In the genomic region with DNA sequence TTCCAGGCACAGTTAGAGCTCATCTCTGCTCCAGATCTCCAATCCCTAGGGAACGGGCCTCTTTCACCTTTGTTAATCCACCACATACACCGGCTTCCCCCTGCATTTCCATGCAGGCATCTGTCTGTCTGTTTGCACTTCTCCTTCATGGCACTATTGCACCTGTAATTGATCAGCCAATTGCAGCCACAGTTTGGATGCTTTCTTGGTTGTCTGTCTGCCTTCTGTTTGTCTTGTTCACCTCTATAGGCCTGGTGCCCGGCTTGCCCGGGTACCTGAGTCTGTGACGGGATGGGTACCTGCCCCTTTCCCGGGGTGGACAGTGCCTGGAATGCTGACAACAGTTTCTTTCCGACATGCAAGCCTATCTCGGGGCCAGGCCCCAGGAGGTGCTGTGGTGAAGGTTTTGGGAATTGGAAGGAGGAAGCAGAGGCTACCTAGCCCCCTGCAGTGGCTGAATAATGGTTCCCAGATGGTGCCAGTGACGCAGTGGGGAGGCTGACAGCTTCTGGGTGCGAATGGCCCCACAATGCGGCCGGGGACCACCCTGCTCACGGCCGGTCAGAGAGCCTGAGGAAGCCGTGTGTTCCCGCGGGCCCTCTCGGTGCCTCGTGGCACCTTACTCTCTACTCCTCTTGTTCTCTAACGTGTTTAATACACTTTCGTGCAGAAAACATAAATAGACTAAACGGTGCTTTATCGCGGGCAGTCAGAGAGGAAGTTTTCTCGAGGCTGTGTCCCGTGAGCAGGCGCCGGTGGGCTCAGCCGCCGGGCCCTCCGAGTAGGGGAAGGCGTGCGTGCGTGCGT, we compare ENCODE assay signal across 7 cellular contexts. TPM values are rescaled to one million over a fixed set of nuclear protein-coding genes. Genes with fewer than 3 reads are reported as not detected.
DNase-seq lines count a peak whose midpoint lies in the region; ATAC-seq and TF ChIP-seq lines count a peak whose summit lies in the region.

No MANE protein-coding gene starts in this region.

- no peaks in the 10 kb centered on the region for H3K79me1 ChIP-seq in mesenchymal stem cell (replicated peaks; ENCODE audit: low read length, poor library complexity, severe bottlenecking)

- H3K36me3 ChIP-seq in mammary epithelial cell (ENCODE audit: insufficient read depth, low read length) (no peaks in the 10 kb centered on the region), mesenchymal stem cell (ENCODE audit: control insufficient read depth in 1 of 2, insufficient read depth in 2 of 2, low read depth in 1 of 2, low read length in 2 of 2) (no peaks in the 10 kb centered on the region), HAP-1 (replicated peaks) (no peaks in the 10 kb centered on the region)

- H2AK5ac ChIP-seq in mesenchymal stem cell (ENCODE audit: low read length, severe bottlenecking): no peak overlapping the region

- no peaks in the 10 kb centered on the region for H4K20me1 ChIP-seq in mammary epithelial cell (ENCODE audit: insufficient read depth, low read length)

- H3K27ac ChIP-seq in mammary epithelial cell (ENCODE audit: insufficient read depth, low read depth, low read length): no peak overlapping the region
- H3K27ac ChIP-seq in mesenchymal stem cell (ENCODE audit: low read length, poor library complexity, severe bottlenecking): no peak overlapping the region

- H2BK5ac ChIP-seq in mesenchymal stem cell (ENCODE audit: low read depth, low read length, poor library complexity, severe bottlenecking): no peak overlapping the region

- peak overlapping the region in 1 of 2 experiments; percentile 50 for H3K18ac ChIP-seq in mesenchymal stem cell (ENCODE audit: low read depth in 1 of 2, low read length in 2 of 2)

- DNase-seq in mammary epithelial cell (no peak), mesenchymal stem cell (peak; percentile 5), HAP-1 (ENCODE audit: low spot score in 2 of 2) (no peak)

- H3K4me1 ChIP-seq in mammary epithelial cell (ENCODE audit: insufficient read depth, low read length) (peaks cover 10% of the 10 kb centered on the region), mesenchymal stem cell (ENCODE audit: control insufficient read depth, insufficient read depth, low read depth, low read length) (peaks cover 8% of the 10 kb centered on the region), HAP-1 (no peaks in the 10 kb centered on the region; the same call in 1 of the 2 replicates)

- H3K27me3 ChIP-seq in mammary epithelial cell (ENCODE audit: insufficient read depth, low read length) (peaks cover 10% of the 10 kb centered on the region), mesenchymal stem cell (ENCODE audit: control insufficient read depth in 1 of 2, insufficient read depth in 1 of 2, low read length in 2 of 2) (peaks cover 19 to 26% of the 10 kb centered on the region in 2 experiments), HAP-1 (ENCODE audit: low read depth) (no peaks in the 10 kb centered on the region)

- H2AFZ ChIP-seq in mammary epithelial cell (ENCODE audit: low read depth, low read length) (peak overlapping the region; percentile 82), mesenchymal stem cell (ENCODE audit: low read depth, low read length) (peak overlapping the region; percentile 78)

- H2BK120ac ChIP-seq in mesenchymal stem cell (ENCODE audit: low read depth, low read length): no peak overlapping the region

- H3K79me2 ChIP-seq in mammary epithelial cell (ENCODE audit: insufficient read depth, low read length): no peaks in the 10 kb centered on the region

- no peak overlapping the region for H4K8ac ChIP-seq in mesenchymal stem cell (ENCODE audit: low read length)

- ATAC-seq in GM19035 (IDR thresholded peaks at IDR 0.05; ENCODE audit: unreplicated experiment) (peak; percentile 25), HG03159 (IDR thresholded peaks at IDR 0.05; ENCODE audit: unreplicated experiment) (peak; percentile 6), GM18519 (IDR thresholded peaks at IDR 0.05; ENCODE audit: low FRiP score, unreplicated experiment) (no peak), GM18520 (IDR thresholded peaks at IDR 0.05; ENCODE audit: unreplicated experiment) (no peak)

- no peak for TF ChIP-seq CTCF in mammary epithelial cell (conservative IDR thresholded peaks at IDR 0.05 in 1 of 2, IDR thresholded peaks at IDR 0.05 in 1 of 2; ENCODE audit: extremely low read depth in 1 of 2, insufficient read depth in 1 of 2, low read depth in 1 of 2, low read length in 2 of 2)

- dilution Hi-C loops in mammary epithelial cell (cut with HindIII; ENCODE audit: low sequenced_read_pairs): loop anchor here (25.0 kb wide), 1 partner anchor 560 kb away; a partner anchor contains a TSS

- no peak overlapping the region for H3K4ac ChIP-seq in mesenchymal stem cell (ENCODE audit: low read depth in 1 of 2, low read length in 2 of 2)

- H3K9me3 ChIP-seq in mammary epithelial cell (replicated peaks; ENCODE audit: insufficient read depth, low read length): no peaks in the 10 kb centered on the region
- no peaks in the 10 kb centered on the region for H3K9me3 ChIP-seq in mesenchymal stem cell (ENCODE audit: control insufficient read depth, low read length)
- no peaks in the 10 kb centered on the region for H3K9me3 ChIP-seq in HAP-1

- CTCF ChIA-PET in mammary epithelial cell (lab: Charles Lee; ENCODE audit: low non-redundant PET): no interaction called here

- H4K91ac ChIP-seq in mesenchymal stem cell (ENCODE audit: low read length): no peak overlapping the region

- H3K9ac ChIP-seq in mammary epithelial cell (ENCODE audit: insufficient read depth, low read length) (no peak overlapping the region), mesenchymal stem cell (ENCODE audit: low read length) (peak overlapping the region; percentile 75)

- H3K4me3 ChIP-seq in mammary epithelial cell (replicated peaks in 1 of 3; ENCODE audit: insufficient read depth in 1 of 3, low read depth in 2 of 3, low read length in 3 of 3) (peak overlapping the region in 2 of 3 experiments; percentile 17 to 46), mesenchymal stem cell (ENCODE audit: insufficient read depth in 1 of 2, low read depth in 1 of 2, low read length in 2 of 2) (peak overlapping the region; percentile 59 to 77), HAP-1 (no peak overlapping the region)

- no peak overlapping the region for H2BK15ac ChIP-seq in mesenchymal stem cell (ENCODE audit: low read depth, poor library complexity, severe bottlenecking)

- intact Hi-C loops in mammary epithelial cell (cut with micrococcal nuclease): loop anchor here (2.0 to 5.0 kb wide), 2 partner anchors 105 to 264 kb away; no protein-coding TSS in a partner anchor

- peak overlapping the region in 1 of 2 experiments; percentile 2 for H3K23ac ChIP-seq in mesenchymal stem cell (ENCODE audit: low read length in 2 of 2)

- peak overlapping the region; percentile 87 for H3K4me2 ChIP-seq in mammary epithelial cell (ENCODE audit: insufficient read depth, low read depth, low read length)
- H3K4me2 ChIP-seq in mesenchymal stem cell (ENCODE audit: low read length, poor library complexity, severe bottlenecking): peak overlapping the region; percentile 89

- 41% methylated on average over 30 of the region's 35 CpGs for WGBS in mammary epithelial cell (ENCODE audit: low coverage, missing lambda C conversion rate)
- WGBS in mesenchymal stem cell: 20% methylated on average over 35 of the region's 35 CpGs

- no peak overlapping the region for H3K14ac ChIP-seq in mesenchymal stem cell (ENCODE audit: low read length in 2 of 2)

- no TSS peak for BruUV-seq in mammary epithelial cell (replicated peaks; lab: Mats Ljungman, UMichigan)

- H2BK12ac ChIP-seq in mesenchymal stem cell (ENCODE audit: low read length in 2 of 2): no peak overlapping the region

- in situ Hi-C loops in mammary epithelial cell (cut with MboI; ENCODE audit: low sequenced_read_pairs in 2 of 2): loop anchor here (10.0 to 25.0 kb wide), 6 partner anchors 102 to 1190 kb away; a partner anchor contains a TSS
- in situ Hi-C loops in HAP-1 (cut with MboI; ENCODE audit: low sequenced_read_pairs): no loop called here

RNA-seq across cellular contexts. Expression of a gene that starts 31.3 kb away (rescaled TPM):
- 1 to 10 TPM; 4.1 to 5.3 TPM for total RNA-seq in mammary epithelial cell
- 2.0 TPM for polyA plus RNA-seq in mammary epithelial cell
- 13.8 TPM for polyA minus RNA-seq in mammary epithelial cell
- polyA plus RNA-seq in mesenchymal stem cell (2013, experiment 1 of 2): 1.3 TPM
- polyA plus RNA-seq in mesenchymal stem cell (2013, experiment 2 of 2): 1.3 TPM

Comparison
In these comparisons a context has a peak if more than half of its experiments do, and no peak if none do; other contexts are left out.
1. ATAC-seq: peak in GM19035 (single experiment) and HG03159 (single experiment); none in GM18519 (single experiment) and GM18520 (single experiment).